Comparison of ENCODE assay signal across 7 cellular contexts in genomic region chr2:74037379-74037860, GRCh38. TPM values are rescaled to one million over a fixed set of nuclear protein-coding genes. Genes with fewer than 3 reads are reported as not detected.
DNase-seq lines count a peak whose midpoint lies in the region; ATAC-seq and TF ChIP-seq lines count a peak whose summit lies in the region.

No MANE protein-coding gene starts in this region.

- H3K36me3 ChIP-seq in SU-DHL-6 (ENCODE audit: low read length): no peaks in the 10 kb centered on the region
- no peaks in the 10 kb centered on the region for H3K36me3 ChIP-seq in mesendoderm (ENCODE audit: control insufficient read depth, insufficient read depth, low read length)
- no peaks in the 10 kb centered on the region for H3K36me3 ChIP-seq in SK-N-SH (replicated peaks in 1 of 2; ENCODE audit: control insufficient read depth in 1 of 2, insufficient read depth in 2 of 2, low read length in 1 of 2)

- H3K9me3 ChIP-seq in SU-DHL-6 (ENCODE audit: insufficient read depth, low read length): no peaks in the 10 kb centered on the region
- H3K9me3 ChIP-seq in SK-N-SH: no peaks in the 10 kb centered on the region

- CTCF ChIA-PET in SK-N-SH (lab: Yijun Ruan, JAX): no interaction called here

- H3K79me2 ChIP-seq in SU-DHL-6 (ENCODE audit: insufficient read depth, low read length): peaks cover 88% of the 10 kb centered on the region
- peaks cover 8% of the 10 kb centered on the region for H3K79me2 ChIP-seq in mesendoderm (ENCODE audit: control insufficient read depth, insufficient read depth, low read length)
- no peaks in the 10 kb centered on the region; the same call in none of the 2 replicates for H3K79me2 ChIP-seq in SK-N-SH (ENCODE audit: insufficient read depth)

- TF ChIP-seq EP300 in SK-N-SH (IDR thresholded peaks at IDR 0.05; ENCODE audit: borderline replicate concordance in 1 of 2, low read depth in 1 of 2, low read length in 1 of 2): no peak

- H4K20me1 ChIP-seq in SU-DHL-6 (ENCODE audit: low read depth, low read length) (no peaks in the 10 kb centered on the region), SK-N-SH (ENCODE audit: insufficient read depth) (0 out of 2 replicates have a peak, but pooled peaks cover 11% of the 10 kb centered on the region)

- peak overlapping the region; percentile 25 for H3K4me2 ChIP-seq in SU-DHL-6 (ENCODE audit: low read depth, low read length, poor library complexity, severe bottlenecking)
- no peak overlapping the region for H3K4me2 ChIP-seq in mesendoderm (ENCODE audit: low read length)
- H3K4me2 ChIP-seq in SK-N-SH: no peak overlapping the region

- H2BK120ac ChIP-seq in mesendoderm (ENCODE audit: low read depth, low read length): no peak overlapping the region

- no CpG with 5 or more reads among the region's 1 CpG for WGBS in mesendoderm (ENCODE audit: extremely low coverage, insufficient coverage, low lambda C conversion rate)
- WGBS in SK-N-SH (ENCODE audit: low lambda C conversion rate): 100% methylated on average over 1 of the region's 1 CpG

- no peak overlapping the region for H3K56ac ChIP-seq in mesendoderm (ENCODE audit: low read length)

- no peak overlapping the region for H2BK15ac ChIP-seq in mesendoderm (replicated peaks; ENCODE audit: low read depth)

- no peak overlapping the region for H2AFZ ChIP-seq in SU-DHL-6 (ENCODE audit: low read depth, low read length, severe bottlenecking)
- H2AFZ ChIP-seq in SK-N-SH (ENCODE audit: low read depth): no peak overlapping the region

- peaks cover 9% of the 10 kb centered on the region for H3K4me1 ChIP-seq in mesendoderm (ENCODE audit: control insufficient read depth, low read depth, low read length)
- peaks cover 3 to 7% of the 10 kb centered on the region in 2 experiments; a peak in 2 of 4 replicates for H3K4me1 ChIP-seq in SK-N-SH (ENCODE audit: control insufficient read depth in 1 of 2, insufficient read depth in 2 of 2, low read depth in 1 of 2, low read length in 1 of 2)

- no peak overlapping the region for H2AK5ac ChIP-seq in mesendoderm (ENCODE audit: low read length)

- no peak overlapping the region for H4K5ac ChIP-seq in mesendoderm (ENCODE audit: low read length)

- H3K23ac ChIP-seq in mesendoderm (ENCODE audit: low read length): no peak overlapping the region

- H3F3A ChIP-seq in SU-DHL-6 (ENCODE audit: insufficient read depth) (peaks cover 11% of the 10 kb centered on the region), SK-N-SH (replicated peaks; ENCODE audit: insufficient read depth) (no peaks in the 10 kb centered on the region)

- DNase-seq in mesendoderm: peak; percentile 51
- DNase-seq in SK-N-SH: no peak
- no peak for DNase-seq in cortex of kidney (lab: John Stamatoyannopoulos, UW)

- no peak overlapping the region for H3K4ac ChIP-seq in mesendoderm (ENCODE audit: low read depth, low read length)

- H3K9ac ChIP-seq in SU-DHL-6 (ENCODE audit: low read length): peak overlapping the region; percentile 0; the same call in 1 of the 2 replicates
- no peak overlapping the region for H3K9ac ChIP-seq in mesendoderm (ENCODE audit: low read length)
- H3K9ac ChIP-seq in SK-N-SH: no peak overlapping the region

- no peak for TF ChIP-seq RAD21 in SK-N-SH (IDR thresholded peaks at IDR 0.05; ENCODE audit: low read length)

- H3K79me1 ChIP-seq in mesendoderm (ENCODE audit: low read length): peaks cover 13% of the 10 kb centered on the region

- H3K9me2 ChIP-seq in SU-DHL-6 (replicated peaks; ENCODE audit: insufficient read depth, low read length) (no peaks in the 10 kb centered on the region), SK-N-SH (no peaks in the 10 kb centered on the region)

- ATAC-seq in GM18868 (IDR thresholded peaks at IDR 0.05; ENCODE audit: unreplicated experiment) (peak; percentile 64), HG02973 (IDR thresholded peaks at IDR 0.05; ENCODE audit: unreplicated experiment) (peak; percentile 60), HG03097 (IDR thresholded peaks at IDR 0.05; ENCODE audit: low FRiP score, unreplicated experiment) (no peak)

- H3K27ac ChIP-seq in SU-DHL-6 (ENCODE audit: low read depth, low read length) (peak overlapping the region; percentile 54), mesendoderm (ENCODE audit: low read depth, low read length) (no peak overlapping the region), SK-N-SH (ENCODE audit: low read depth in 2 of 2, low read length in 1 of 2) (no peak overlapping the region)

- H3K4me3 ChIP-seq in SU-DHL-6 (ENCODE audit: insufficient read depth, low read length, poor library complexity, severe bottlenecking) (no peak overlapping the region), mesendoderm (ENCODE audit: low read length) (no peak overlapping the region), SK-N-SH (ENCODE audit: low read depth in 2 of 2, low read length in 1 of 2) (no peak overlapping the region)

- H3K27me3 ChIP-seq in SU-DHL-6 (ENCODE audit: low read length): no peaks in the 10 kb centered on the region
- no peaks in the 10 kb centered on the region for H3K27me3 ChIP-seq in mesendoderm (ENCODE audit: insufficient read depth, low read length, poor library complexity)
- no peaks in the 10 kb centered on the region for H3K27me3 ChIP-seq in SK-N-SH (ENCODE audit: insufficient read depth)

- no peak overlapping the region for H3K18ac ChIP-seq in mesendoderm (ENCODE audit: low read length)

- POLR2A ChIA-PET in SK-N-SH (lab: Yijun Ruan, JAX): no interaction called here

- H4K8ac ChIP-seq in mesendoderm (ENCODE audit: low read depth, low read length): no peak overlapping the region

- TF ChIP-seq CTCF in SU-DHL-6 (IDR thresholded peaks at IDR 0.05; ENCODE audit: insufficient read depth, low read length, poor library complexity, severe bottlenecking) (no peak), SK-N-SH (IDR thresholded peaks at IDR 0.05) (no peak)

- no peak overlapping the region for H2BK5ac ChIP-seq in mesendoderm (ENCODE audit: low read length)

TF ChIP-seq in SK-N-SH, 30 proteins besides CTCF, POLR2A, EP300 and RAD21:
- no peak for TF ChIP-seq JUND (IDR thresholded peaks at IDR 0.05)
- no peak for TF ChIP-seq GABPA (IDR thresholded peaks at IDR 0.05; ENCODE audit: low read depth)
- no peak for TF ChIP-seq NFIC (IDR thresholded peaks at IDR 0.05; ENCODE audit: borderline replicate concordance)
- TF ChIP-seq RFX5 (IDR thresholded peaks at IDR 0.05; ENCODE audit: low read length): no peak
- no peak for TF ChIP-seq CHD2 (IDR thresholded peaks at IDR 0.05; ENCODE audit: low read length, partially characterized antibody)

RNA-seq across cellular contexts. Expression of gene TET3, which starts 52.7 kb away (rescaled TPM):
- 7.5 TPM for polyA plus RNA-seq in mesendoderm (2013, experiment 1 of 2)
- polyA plus RNA-seq in mesendoderm (2013, experiment 2 of 2): 6.9 TPM
- 1.6 TPM in 2 replicates for polyA plus RNA-seq in SK-N-SH (2012; rRNA removed)
- polyA plus RNA-seq in SK-N-SH (2012; cell fraction: cytosol; rRNA removed): 1.5 and 1.6 TPM in 2 replicates
- 7.2 and 8.0 TPM in 2 replicates for polyA plus RNA-seq in SK-N-SH (2012; cell fraction: nucleus; rRNA removed)
